Comparison of ENCODE assay signal across 1 cellular context in genomic region chr12:57240069-57240921, GRCh38.
A peak's percentile ranks its signal among the peaks of the same experiment; 100 is the strongest.
TF ChIP-seq lines count a peak whose summit lies in the region.

No MANE protein-coding gene starts in this region.

TF ChIP-seq in H1, 55 proteins besides CTCF, POLR2A, EP300 and RAD21:
- TF ChIP-seq SIX5 (IDR thresholded peaks at IDR 0.05; ENCODE audit: low read depth, low read length): no peak
- no peak for TF ChIP-seq MAFK (IDR thresholded peaks at IDR 0.05; ENCODE audit: low read depth, low read length)
- no peak for TF ChIP-seq USF2 (IDR thresholded peaks at IDR 0.05; ENCODE audit: low read length)
- TF ChIP-seq, protein P1, sequence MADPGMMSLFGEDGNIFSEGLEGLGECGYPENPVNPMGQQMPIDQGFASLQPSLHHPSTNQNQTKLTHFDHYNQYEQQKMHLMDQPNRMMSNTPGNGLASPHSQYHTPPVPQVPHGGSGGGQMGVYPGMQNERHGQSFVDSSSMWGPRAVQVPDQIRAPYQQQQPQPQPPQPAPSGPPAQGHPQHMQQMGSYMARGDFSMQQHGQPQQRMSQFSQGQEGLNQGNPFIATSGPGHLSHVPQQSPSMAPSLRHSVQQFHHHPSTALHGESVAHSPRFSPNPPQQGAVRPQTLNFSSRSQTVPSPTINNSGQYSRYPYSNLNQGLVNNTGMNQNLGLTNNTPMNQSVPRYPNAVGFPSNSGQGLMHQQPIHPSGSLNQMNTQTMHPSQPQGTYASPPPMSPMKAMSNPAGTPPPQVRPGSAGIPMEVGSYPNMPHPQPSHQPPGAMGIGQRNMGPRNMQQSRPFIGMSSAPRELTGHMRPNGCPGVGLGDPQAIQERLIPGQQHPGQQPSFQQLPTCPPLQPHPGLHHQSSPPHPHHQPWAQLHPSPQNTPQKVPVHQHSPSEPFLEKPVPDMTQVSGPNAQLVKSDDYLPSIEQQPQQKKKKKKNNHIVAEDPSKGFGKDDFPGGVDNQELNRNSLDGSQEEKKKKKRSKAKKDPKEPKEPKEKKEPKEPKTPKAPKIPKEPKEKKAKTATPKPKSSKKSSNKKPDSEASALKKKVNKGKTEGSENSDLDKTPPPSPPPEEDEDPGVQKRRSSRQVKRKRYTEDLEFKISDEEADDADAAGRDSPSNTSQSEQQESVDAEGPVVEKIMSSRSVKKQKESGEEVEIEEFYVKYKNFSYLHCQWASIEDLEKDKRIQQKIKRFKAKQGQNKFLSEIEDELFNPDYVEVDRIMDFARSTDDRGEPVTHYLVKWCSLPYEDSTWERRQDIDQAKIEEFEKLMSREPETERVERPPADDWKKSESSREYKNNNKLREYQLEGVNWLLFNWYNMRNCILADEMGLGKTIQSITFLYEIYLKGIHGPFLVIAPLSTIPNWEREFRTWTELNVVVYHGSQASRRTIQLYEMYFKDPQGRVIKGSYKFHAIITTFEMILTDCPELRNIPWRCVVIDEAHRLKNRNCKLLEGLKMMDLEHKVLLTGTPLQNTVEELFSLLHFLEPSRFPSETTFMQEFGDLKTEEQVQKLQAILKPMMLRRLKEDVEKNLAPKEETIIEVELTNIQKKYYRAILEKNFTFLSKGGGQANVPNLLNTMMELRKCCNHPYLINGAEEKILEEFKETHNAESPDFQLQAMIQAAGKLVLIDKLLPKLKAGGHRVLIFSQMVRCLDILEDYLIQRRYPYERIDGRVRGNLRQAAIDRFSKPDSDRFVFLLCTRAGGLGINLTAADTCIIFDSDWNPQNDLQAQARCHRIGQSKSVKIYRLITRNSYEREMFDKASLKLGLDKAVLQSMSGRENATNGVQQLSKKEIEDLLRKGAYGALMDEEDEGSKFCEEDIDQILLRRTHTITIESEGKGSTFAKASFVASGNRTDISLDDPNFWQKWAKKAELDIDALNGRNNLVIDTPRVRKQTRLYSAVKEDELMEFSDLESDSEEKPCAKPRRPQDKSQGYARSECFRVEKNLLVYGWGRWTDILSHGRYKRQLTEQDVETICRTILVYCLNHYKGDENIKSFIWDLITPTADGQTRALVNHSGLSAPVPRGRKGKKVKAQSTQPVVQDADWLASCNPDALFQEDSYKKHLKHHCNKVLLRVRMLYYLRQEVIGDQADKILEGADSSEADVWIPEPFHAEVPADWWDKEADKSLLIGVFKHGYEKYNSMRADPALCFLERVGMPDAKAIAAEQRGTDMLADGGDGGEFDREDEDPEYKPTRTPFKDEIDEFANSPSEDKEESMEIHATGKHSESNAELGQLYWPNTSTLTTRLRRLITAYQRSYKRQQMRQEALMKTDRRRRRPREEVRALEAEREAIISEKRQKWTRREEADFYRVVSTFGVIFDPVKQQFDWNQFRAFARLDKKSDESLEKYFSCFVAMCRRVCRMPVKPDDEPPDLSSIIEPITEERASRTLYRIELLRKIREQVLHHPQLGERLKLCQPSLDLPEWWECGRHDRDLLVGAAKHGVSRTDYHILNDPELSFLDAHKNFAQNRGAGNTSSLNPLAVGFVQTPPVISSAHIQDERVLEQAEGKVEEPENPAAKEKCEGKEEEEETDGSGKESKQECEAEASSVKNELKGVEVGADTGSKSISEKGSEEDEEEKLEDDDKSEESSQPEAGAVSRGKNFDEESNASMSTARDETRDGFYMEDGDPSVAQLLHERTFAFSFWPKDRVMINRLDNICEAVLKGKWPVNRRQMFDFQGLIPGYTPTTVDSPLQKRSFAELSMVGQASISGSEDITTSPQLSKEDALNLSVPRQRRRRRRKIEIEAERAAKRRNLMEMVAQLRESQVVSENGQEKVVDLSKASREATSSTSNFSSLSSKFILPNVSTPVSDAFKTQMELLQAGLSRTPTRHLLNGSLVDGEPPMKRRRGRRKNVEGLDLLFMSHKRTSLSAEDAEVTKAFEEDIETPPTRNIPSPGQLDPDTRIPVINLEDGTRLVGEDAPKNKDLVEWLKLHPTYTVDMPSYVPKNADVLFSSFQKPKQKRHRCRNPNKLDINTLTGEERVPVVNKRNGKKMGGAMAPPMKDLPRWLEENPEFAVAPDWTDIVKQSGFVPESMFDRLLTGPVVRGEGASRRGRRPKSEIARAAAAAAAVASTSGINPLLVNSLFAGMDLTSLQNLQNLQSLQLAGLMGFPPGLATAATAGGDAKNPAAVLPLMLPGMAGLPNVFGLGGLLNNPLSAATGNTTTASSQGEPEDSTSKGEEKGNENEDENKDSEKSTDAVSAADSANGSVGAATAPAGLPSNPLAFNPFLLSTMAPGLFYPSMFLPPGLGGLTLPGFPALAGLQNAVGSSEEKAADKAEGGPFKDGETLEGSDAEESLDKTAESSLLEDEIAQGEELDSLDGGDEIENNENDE (IDR thresholded peaks at IDR 0.05; ENCODE audit: insufficient replicate concordance, low read length): no peak
- no peak for TF ChIP-seq KDM5A (IDR thresholded peaks at IDR 0.05; ENCODE audit: low read length)
- no peak for TF ChIP-seq GTF2F1 (IDR thresholded peaks at IDR 0.05; ENCODE audit: borderline replicate concordance, low read depth, low read length)
- no peak for TF ChIP-seq SP4 (IDR thresholded peaks at IDR 0.05; ENCODE audit: low read length)
- TF ChIP-seq, protein P2, sequence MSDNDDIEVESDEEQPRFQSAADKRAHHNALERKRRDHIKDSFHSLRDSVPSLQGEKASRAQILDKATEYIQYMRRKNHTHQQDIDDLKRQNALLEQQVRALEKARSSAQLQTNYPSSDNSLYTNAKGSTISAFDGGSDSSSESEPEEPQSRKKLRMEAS (IDR thresholded peaks at IDR 0.05): peak; percentile 81
- TF ChIP-seq SRF (IDR thresholded peaks at IDR 0.05; ENCODE audit: low read depth, low read length): no peak
- no peak for TF ChIP-seq TBP (IDR thresholded peaks at IDR 0.05; ENCODE audit: low read depth, low read length)
- TF ChIP-seq GABPA (IDR thresholded peaks at IDR 0.05; ENCODE audit: borderline replicate concordance, insufficient read depth, low read length): no peak
- TF ChIP-seq ASH2L (IDR thresholded peaks at IDR 0.05; ENCODE audit: low read length): peak; percentile 37
- TF ChIP-seq NRF1 (IDR thresholded peaks at IDR 0.05; ENCODE audit: low read depth, low read length): no peak
- TF ChIP-seq CBX8 (IDR thresholded peaks at IDR 0.05; ENCODE audit: borderline replicate concordance, low read depth, low read length): no peak
- TF ChIP-seq RNF2 (IDR thresholded peaks at IDR 0.05; ENCODE audit: borderline replicate concordance, low read depth, low read length, missing control alignments, poor library complexity, severe bottlenecking): peak; percentile 0
- no peak for TF ChIP-seq HDAC6 (IDR thresholded peaks at IDR 0.05; ENCODE audit: low read depth, low read length)
- no peak; the same call in 1 of the 2 replicates for TF ChIP-seq E2F6 (IDR thresholded peaks at IDR 0.05)
- no peak; the same call in 1 of the 2 replicates for TF ChIP-seq BACH1 (IDR thresholded peaks at IDR 0.05; ENCODE audit: low read length)
- TF ChIP-seq EZH2 (IDR thresholded peaks at IDR 0.05; ENCODE audit: low read depth, low read length, severe bottlenecking): no peak
- no peak for TF ChIP-seq TEAD4 (IDR thresholded peaks at IDR 0.05; ENCODE audit: low read depth, low read length)
- no peak for TF ChIP-seq SIRT6 (IDR thresholded peaks at IDR 0.05; ENCODE audit: low read length)
- peak; percentile 76 for TF ChIP-seq CTBP2 (IDR thresholded peaks at IDR 0.05; ENCODE audit: borderline replicate concordance, insufficient read depth, insufficient read length, low read length)
- no peak for TF ChIP-seq CHD2 (IDR thresholded peaks at IDR 0.05; ENCODE audit: low read length)
- no peak for TF ChIP-seq JUND (IDR thresholded peaks at IDR 0.05; ENCODE audit: low read length)
- TF ChIP-seq RXRA (IDR thresholded peaks at IDR 0.05; ENCODE audit: insufficient read depth, low read depth, low read length): no peak
- TF ChIP-seq POLR2AphosphoS5 (IDR thresholded peaks at IDR 0.05; ENCODE audit: low read depth, low read length): no peak
- TF ChIP-seq CHD1 (IDR thresholded peaks at IDR 0.05; ENCODE audit: low read depth, low read length): no peak
- no peak for TF ChIP-seq HDAC2 (IDR thresholded peaks at IDR 0.05; ENCODE audit: borderline replicate concordance in 1 of 2, low read depth in 2 of 2, low read length in 2 of 2)
- peak; percentile 11 for TF ChIP-seq TAF7 (optimal IDR thresholded peaks at IDR 0.05; ENCODE audit: borderline replicate concordance, low read depth, low read length)
- no peak for TF ChIP-seq RFX5 (IDR thresholded peaks at IDR 0.05; ENCODE audit: borderline replicate concordance, low read depth, low read length)
- TF ChIP-seq JUN (IDR thresholded peaks at IDR 0.05; ENCODE audit: low read depth, low read length): no peak
- TF ChIP-seq POU5F1 (IDR thresholded peaks at IDR 0.05; ENCODE audit: low read depth, low read length): no peak
- TF ChIP-seq BRCA1 (IDR thresholded peaks at IDR 0.05; ENCODE audit: low read depth, low read length): no peak
- no peak for TF ChIP-seq CREB1 (IDR thresholded peaks at IDR 0.05)
- TF ChIP-seq PHF8 (conservative IDR thresholded peaks at IDR 0.05; ENCODE audit: low read depth, low read length): peak; percentile 50
- TF ChIP-seq, protein P3, sequence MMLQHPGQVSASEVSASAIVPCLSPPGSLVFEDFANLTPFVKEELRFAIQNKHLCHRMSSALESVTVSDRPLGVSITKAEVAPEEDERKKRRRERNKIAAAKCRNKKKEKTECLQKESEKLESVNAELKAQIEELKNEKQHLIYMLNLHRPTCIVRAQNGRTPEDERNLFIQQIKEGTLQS (IDR thresholded peaks at IDR 0.05; ENCODE audit: insufficient read depth, low read depth, low read length): 0 out of 2 replicates have a peak, but pooled peaks have one; percentile 34
- TF ChIP-seq SIN3A (conservative IDR thresholded peaks at IDR 0.05 in 1 of 2, IDR thresholded peaks at IDR 0.05 in 1 of 2; ENCODE audit: low read depth in 1 of 2, low read length in 2 of 2): peak; percentile 36 to 77; a peak in 2 of 4 replicates
- TF ChIP-seq EGR1 (IDR thresholded peaks at IDR 0.05; ENCODE audit: borderline replicate concordance, low read depth, low read length): peak; percentile 73; the same call in 1 of the 2 replicates
- TF ChIP-seq RBBP5 (IDR thresholded peaks at IDR 0.05; ENCODE audit: borderline replicate concordance, low read depth, low read length): no peak; the same call in 1 of the 2 replicates
- no peak for TF ChIP-seq FOSL1 (IDR thresholded peaks at IDR 0.05; ENCODE audit: insufficient read depth, low read depth, low read length)
- TF ChIP-seq BCL11A (IDR thresholded peaks at IDR 0.05; ENCODE audit: low read depth in 2 of 2, low read length in 2 of 2): no peak
- TF ChIP-seq KDM1A (IDR thresholded peaks at IDR 0.05; ENCODE audit: borderline replicate concordance, low read length): no peak
- TF ChIP-seq YY1 (IDR thresholded peaks at IDR 0.05; ENCODE audit: low read depth, low read length): no peak
- TF ChIP-seq SP2 (IDR thresholded peaks at IDR 0.05; ENCODE audit: low read length): no peak
- no peak for TF ChIP-seq TCF12 (IDR thresholded peaks at IDR 0.05; ENCODE audit: low read depth, low read length)
- no peak for TF ChIP-seq SAP30 (IDR thresholded peaks at IDR 0.05; ENCODE audit: insufficient read depth, insufficient replicate concordance, low read length)
- peak; percentile 70 for TF ChIP-seq CEBPB (IDR thresholded peaks at IDR 0.05; ENCODE audit: low read depth, low read length)
- TF ChIP-seq CBX5 (IDR thresholded peaks at IDR 0.05; ENCODE audit: low read depth, low read length): no peak
- peak; percentile 19 for TF ChIP-seq KDM4A (IDR thresholded peaks at IDR 0.05; ENCODE audit: low read depth, low read length, severe bottlenecking)
- TF ChIP-seq SUZ12 (IDR thresholded peaks at IDR 0.05; ENCODE audit: low read length): 0 out of 2 replicates have a peak, but pooled peaks have one; percentile 35
- TF ChIP-seq NANOG (IDR thresholded peaks at IDR 0.05; ENCODE audit: insufficient read depth, low read depth, low read length, poor library complexity, severe bottlenecking): no peak
- TF ChIP-seq ZNF274 (IDR thresholded peaks at IDR 0.05; ENCODE audit: borderline replicate concordance, extremely low read depth, low read length): no peak
- TF ChIP-seq, protein P4, sequence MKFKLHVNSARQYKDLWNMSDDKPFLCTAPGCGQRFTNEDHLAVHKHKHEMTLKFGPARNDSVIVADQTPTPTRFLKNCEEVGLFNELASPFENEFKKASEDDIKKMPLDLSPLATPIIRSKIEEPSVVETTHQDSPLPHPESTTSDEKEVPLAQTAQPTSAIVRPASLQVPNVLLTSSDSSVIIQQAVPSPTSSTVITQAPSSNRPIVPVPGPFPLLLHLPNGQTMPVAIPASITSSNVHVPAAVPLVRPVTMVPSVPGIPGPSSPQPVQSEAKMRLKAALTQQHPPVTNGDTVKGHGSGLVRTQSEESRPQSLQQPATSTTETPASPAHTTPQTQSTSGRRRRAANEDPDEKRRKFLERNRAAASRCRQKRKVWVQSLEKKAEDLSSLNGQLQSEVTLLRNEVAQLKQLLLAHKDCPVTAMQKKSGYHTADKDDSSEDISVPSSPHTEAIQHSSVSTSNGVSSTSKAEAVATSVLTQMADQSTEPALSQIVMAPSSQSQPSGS (IDR thresholded peaks at IDR 0.05; ENCODE audit: low read length): no peak
- no peak for TF ChIP-seq SP1 (IDR thresholded peaks at IDR 0.05; ENCODE audit: low read depth, low read length)
- peak; percentile 54 for TF ChIP-seq TAF1 (IDR thresholded peaks at IDR 0.05; ENCODE audit: low read depth, low read length)
